In the genomic region with DNA sequence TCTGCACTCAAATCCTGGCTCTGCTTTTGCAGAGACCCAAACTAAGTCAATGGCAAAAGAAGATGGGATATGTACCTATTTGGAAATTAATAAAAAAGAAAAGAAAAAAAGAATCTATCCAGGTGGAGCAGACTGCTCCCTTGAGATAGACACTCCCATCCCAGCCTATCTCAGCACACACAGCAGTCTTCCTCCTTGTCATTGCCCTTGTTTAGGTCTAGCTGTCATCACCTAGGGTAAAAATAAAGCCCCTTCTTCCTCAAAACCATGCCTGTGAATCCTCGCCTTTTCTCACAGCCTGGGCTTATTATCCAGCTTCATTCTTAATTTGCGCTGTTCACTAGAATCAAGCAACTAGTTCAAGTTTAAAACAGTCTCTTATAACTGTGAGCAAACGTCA, we compare ENCODE assay signal across 5 cellular contexts.
"Had no signal": no experiment of that assay in that cellular context is flagged by ENCODE, and none has a peak within 500 bp of the region (broad histone marks: within the 10 kb centered on the region; RNA-seq: fewer than 3 reads in every experiment).

No MANE protein-coding gene starts in this region.

- FAIRE-seq: HTR-8/SVneo had no signal

- DNase-seq: IMR-90, KBM-7, KG1 had no signal

- H3K27ac ChIP-seq: HL-60 had no signal
